ENCODE assay signal across 17 cellular contexts in the genomic region with DNA sequence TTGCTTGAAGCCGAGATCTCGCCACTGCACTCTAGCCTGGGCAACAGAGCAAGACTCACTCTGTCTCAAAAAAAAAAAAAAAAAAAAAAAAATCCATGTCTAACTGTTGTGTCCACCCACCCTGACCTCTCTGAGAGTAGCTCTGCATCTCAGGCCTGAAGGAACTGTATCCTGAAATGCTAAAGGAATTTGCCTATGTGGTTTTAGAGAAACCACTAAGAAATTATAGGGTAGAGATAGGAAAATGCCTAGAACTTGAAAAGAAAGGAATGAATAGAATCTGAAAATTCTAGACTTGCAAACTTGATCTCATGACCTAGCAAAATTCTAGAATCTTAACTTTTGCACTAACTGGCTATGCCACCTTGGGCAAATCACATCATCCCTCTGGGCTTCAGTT.
DNase-seq lines count a peak whose midpoint lies in the region; ATAC-seq lines count a peak whose summit lies in the region.
"Had no signal": no experiment of that assay in that cellular context is flagged by ENCODE, and none has a peak within 500 bp of the region (broad histone marks: within the 10 kb centered on the region; RNA-seq: fewer than 3 reads in every experiment).

No MANE protein-coding gene starts in this region.

- DNase-seq in AG08395 (ENCODE audit: low spot score): peak; percentile 57
- DNase-seq in GM03348 (ENCODE audit: low spot score): peak; percentile 19
- DNase-seq in adipocyte (ENCODE audit: low read depth): peak; percentile 45
- DNase-seq in glomerular visceral epithelial cell (ENCODE audit: extremely low spot score): peak; percentile 44
- no peak for DNase-seq in effector CD4-positive, alpha-beta T cell
- DNase-seq: DMS79 treated with DMSO at 0.1 percent for 48 hours, IMR-90, NCI-H1048, NCI-H1436 treated with DMSO at 0.1 percent for 48 hours, NCI-H2029, NCI-H345, NCI-H524 treated with DMSO at 0.1 percent for 48 hours, PC-9 had no signal

- no peak overlapping the region for H3K9ac ChIP-seq in adipocyte (ENCODE audit: low read length)

- ATAC-seq in GM18873 (IDR thresholded peaks at IDR 0.05; ENCODE audit: low FRiP score, unreplicated experiment): no peak
- ATAC-seq in HG02759 (IDR thresholded peaks at IDR 0.05; ENCODE audit: unreplicated experiment): no peak
- ATAC-seq: GM23338 had no signal

- no peaks in the 10 kb centered on the region for H3K27me3 ChIP-seq in adipocyte (replicated peaks; ENCODE audit: control insufficient read depth, insufficient read depth, low read length)
- H3K27me3 ChIP-seq: SJCRH30 had no signal

- no peaks in the 10 kb centered on the region for H3K36me3 ChIP-seq in adipocyte (ENCODE audit: control insufficient read depth, insufficient read depth, low read length, severe bottlenecking)
- H3K36me3 ChIP-seq: SJCRH30 had no signal

- no peaks in the 10 kb centered on the region for H3K9me3 ChIP-seq in adipocyte (ENCODE audit: control insufficient read depth, low read length)
- H3K9me3 ChIP-seq: SJCRH30 had no signal

- no peak overlapping the region for H3K4me3 ChIP-seq in adipocyte (ENCODE audit: low read length)
- H3K4me3 ChIP-seq: GM23338, PC-9, SJCRH30 had no signal

- H3K4me1 ChIP-seq in adipocyte (ENCODE audit: control insufficient read depth, insufficient read depth, low read length): no peaks in the 10 kb centered on the region
- H3K4me1 ChIP-seq: SJCRH30 had no signal
